10 cellular contexts compared by ENCODE assay signal in the genomic region with DNA sequence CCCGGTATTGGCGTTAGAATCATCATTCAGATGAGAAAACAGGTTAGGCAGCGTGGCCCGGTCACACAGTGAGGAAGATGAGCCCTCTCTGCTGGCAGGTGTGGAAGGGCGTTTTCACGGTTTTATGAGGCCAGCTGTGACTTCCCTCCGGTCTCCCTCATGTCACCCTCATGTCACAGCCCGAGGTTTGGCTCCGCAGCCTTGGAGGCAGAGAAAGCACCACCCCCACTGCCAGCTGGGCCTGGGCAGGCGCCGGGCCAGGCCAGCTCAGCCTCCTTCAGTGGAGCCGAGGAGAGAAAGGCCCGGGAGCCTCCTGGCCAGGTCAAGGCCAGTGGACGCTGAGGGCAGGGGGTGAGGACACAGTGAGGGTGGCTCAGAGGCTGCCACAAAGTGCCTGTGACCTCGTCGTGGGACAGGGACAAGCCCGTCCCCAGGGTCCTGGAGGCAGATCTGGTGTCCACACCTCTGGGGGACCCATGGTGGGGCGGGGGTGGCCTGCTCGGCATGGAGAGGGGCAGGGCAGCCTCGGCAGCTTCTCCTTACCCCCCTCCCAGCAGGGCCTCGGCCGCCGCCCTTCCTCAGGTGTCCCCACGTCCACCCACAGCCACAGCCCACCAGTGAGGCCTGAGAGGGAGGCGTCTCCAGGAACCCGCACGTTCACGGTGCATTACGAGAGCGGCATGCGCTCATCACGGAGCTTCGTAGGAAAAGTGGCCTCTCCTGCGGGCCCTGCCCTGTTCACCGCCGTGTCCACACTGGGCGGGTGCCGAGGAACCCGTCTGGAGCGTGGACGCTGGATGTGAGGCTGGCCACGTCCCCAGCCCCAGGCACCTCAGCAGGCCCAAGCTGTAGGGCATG. TPM values are rescaled to one million over a fixed set of nuclear protein-coding genes. Genes with fewer than 3 reads are reported as not detected.
DNase-seq lines count a peak whose midpoint lies in the region; ATAC-seq and TF ChIP-seq lines count a peak whose summit lies in the region.
"Had no signal": no experiment of that assay in that cellular context is flagged by ENCODE, and none has a peak within 500 bp of the region (broad histone marks: within the 10 kb centered on the region; RNA-seq: fewer than 3 reads in every experiment).

No MANE protein-coding gene starts in this region.

- ATAC-seq in mucosa of descending colon, result peak; percentile 83

- H3K4me3 Mint-ChIP-seq in activated naive CD4-positive, alpha-beta T cell treated with anti-CD3 and anti-CD28 coated beads, Interleukin-2, amount 50 U/mL, for 24 hours, result no peak overlapping the region
- H3K4me3 Mint-ChIP-seq in brain, result no peak overlapping the region
- no peak overlapping the region for H3K4me3 Mint-ChIP-seq in Calu3 (ENCODE audit: low read depth, unreplicated experiment)
- H3K4me3 Mint-ChIP-seq: activated T-helper 1 cell treated with anti-CD3 and anti-CD28 coated beads, Interleukin-12 subunit alpha, Interleukin-12 subunit beta, Interleukin-2, Interleukin-4 antibody, amounts not matched to agents 30 ng/mL and 10 ng/mL and 1 ng/mL, durations not matched to agents 14 hours and 24 hours and 36 hours had no signal

- H3K27me3 Mint-ChIP-seq in activated naive CD4-positive, alpha-beta T cell treated with anti-CD3 and anti-CD28 coated beads, Interleukin-2, amount 50 U/mL, for 24 hours, result no peaks in the 10 kb centered on the region
- H3K27me3 Mint-ChIP-seq in brain, result no peaks in the 10 kb centered on the region
- H3K27me3 Mint-ChIP-seq in Calu3 (ENCODE audit: unreplicated experiment), result no peaks in the 10 kb centered on the region

- TF ChIP-seq POLR2A in vagina (IDR thresholded peaks at IDR 0.05), result no peak

- H3K4me1 ChIP-seq in mucosa of descending colon (ENCODE audit: low read depth) (peaks cover 18% of the 10 kb centered on the region), vagina (no peaks in the 10 kb centered on the region)

- no peaks in the 10 kb centered on the region for H3K27me3 ChIP-seq in vagina

- H3K36me3 ChIP-seq in mucosa of descending colon (ENCODE audit: low read depth), result no peaks in the 10 kb centered on the region
- H3K36me3 ChIP-seq in vagina, result peaks cover 0 to 5% of the 10 kb centered on the region in 2 donors

- CTCF ChIA-PET in Calu3 (lab: Charles Lee), result interaction anchor here (0.7 kb wide), 1 partner anchor 70 kb away, joined by 3 read pairs; no protein-coding TSS in a partner anchor

- H3K4me3 ChIP-seq in mucosa of descending colon (no peak overlapping the region), vagina (no peak overlapping the region)

- no peaks in the 10 kb centered on the region for H3K9me3 Mint-ChIP-seq in activated naive CD4-positive, alpha-beta T cell treated with anti-CD3 and anti-CD28 coated beads, Interleukin-2, amount 50 U/mL, for 24 hours
- H3K9me3 Mint-ChIP-seq in brain (no peaks in the 10 kb centered on the region), Calu3 (ENCODE audit: low read depth, unreplicated experiment) (no peaks in the 10 kb centered on the region)
- H3K9me3 Mint-ChIP-seq: activated T-helper 1 cell treated with anti-CD3 and anti-CD28 coated beads, Interleukin-12 subunit alpha, Interleukin-12 subunit beta, Interleukin-2, Interleukin-4 antibody, amounts not matched to agents 30 ng/mL and 10 ng/mL and 1 ng/mL, durations not matched to agents 14 hours and 24 hours and 36 hours had no signal

- H3K27ac Mint-ChIP-seq in activated naive CD4-positive, alpha-beta T cell treated with anti-CD3 and anti-CD28 coated beads, Interleukin-2, amount 50 U/mL, for 24 hours, result peak overlapping the region; percentile 80
- H3K27ac Mint-ChIP-seq in brain (peak overlapping the region in 3 of 5 experiments; percentile 53 to 76 (median 74)), Calu3 (ENCODE audit: unreplicated experiment) (no peak overlapping the region)
- H3K27ac Mint-ChIP-seq: activated T-helper 1 cell treated with anti-CD3 and anti-CD28 coated beads, Interleukin-12 subunit alpha, Interleukin-12 subunit beta, Interleukin-2, Interleukin-4 antibody, amounts not matched to agents 30 ng/mL and 10 ng/mL and 1 ng/mL, durations not matched to agents 14 hours and 24 hours and 36 hours had no signal

- H3K4me1 Mint-ChIP-seq in activated naive CD4-positive, alpha-beta T cell treated with anti-CD3 and anti-CD28 coated beads, Interleukin-2, amount 50 U/mL, for 24 hours, result peaks cover 10% of the 10 kb centered on the region
- H3K4me1 Mint-ChIP-seq in brain (peaks cover 3% of the 10 kb centered on the region), Calu3 (ENCODE audit: low read depth, unreplicated experiment) (no peaks in the 10 kb centered on the region)

- intact Hi-C loops in mucosa of descending colon (cut with DNase I, micrococcal nuclease), result no loop called here
- intact Hi-C loops in vagina (cut with DNase I), result no loop called here
- intact Hi-C loops in Calu3 (cut with micrococcal nuclease; ENCODE audit: unreplicated experiment), result no loop called here

- DNase-seq in activated naive CD4-positive, alpha-beta T cell treated with anti-CD3 and anti-CD28 coated beads, Interleukin-2, amount 50 U/mL, for 16 hours, result no peak
- peak; percentile 65 to 79 (median 72) for DNase-seq in mucosa of descending colon
- no peak for DNase-seq in vagina (ENCODE audit: extremely low spot score in 2 of 2)
- no peak for DNase-seq in glomerular visceral epithelial cell (ENCODE audit: extremely low spot score)
- no peak for DNase-seq in NCI-H1436 treated with DMSO at 0.1 percent for 48 hours (lab: John Stamatoyannopoulos, UW)
- DNase-seq in Calu3, result no peak

- H3K9me3 ChIP-seq in mucosa of descending colon (no peaks in the 10 kb centered on the region), vagina (no peaks in the 10 kb centered on the region)

- TF ChIP-seq CTCF in brain (conservative IDR thresholded peaks at IDR 0.05), result no peak
- no peak for TF ChIP-seq CTCF in mucosa of descending colon (IDR thresholded peaks at IDR 0.05)
- TF ChIP-seq CTCF in vagina (IDR thresholded peaks at IDR 0.05), result no peak
- TF ChIP-seq CTCF in Calu3 (IDR thresholded peaks at IDR 0.05; ENCODE audit: unreplicated experiment), result no peak

- peak overlapping the region; percentile 62 for H3K27ac ChIP-seq in vagina

- H3K36me3 Mint-ChIP-seq in activated naive CD4-positive, alpha-beta T cell treated with anti-CD3 and anti-CD28 coated beads, Interleukin-2, amount 50 U/mL, for 24 hours, result no peaks in the 10 kb centered on the region
- H3K36me3 Mint-ChIP-seq in brain (peaks cover 7% of the 10 kb centered on the region), Calu3 (ENCODE audit: insufficient read depth, unreplicated experiment) (no peaks in the 10 kb centered on the region)

- BruUV-seq in Calu3 (replicated peaks; lab: Mats Ljungman, UMichigan), result no TSS peak

RNA-seq across cellular contexts. Expression of gene EXD3, which starts 32.2 kb away (rescaled TPM):
- 12.0 TPM for polyA plus RNA-seq in brain (ENCODE audit: insufficient read depth, low read depth, low replicate concordance)
- total RNA-seq in mucosa of descending colon, result 10 to 100 TPM; 39.4 to 56.7 (median 40.1) TPM
- total RNA-seq in vagina, result 35.6 TPM
- total RNA-seq in Calu3 (2022), result 13.2 and 15.3 TPM in 2 replicates

RNA-seq across cellular contexts. Expression of gene NOXA1, which starts 32.4 kb away (rescaled TPM):
- 7.3 TPM for polyA plus RNA-seq in brain (ENCODE audit: insufficient read depth, low read depth, low replicate concordance)
- 10 to 100 TPM; 18.0 to 41.5 (median 27.2) TPM for total RNA-seq in mucosa of descending colon
- 2.9 TPM for total RNA-seq in vagina
- 12.0 and 12.3 TPM in 2 replicates for total RNA-seq in Calu3 (2022)

RNA-seq across cellular contexts. Expression of gene ENTPD8, which starts 50.4 kb away (rescaled TPM):
- 0.15 TPM for polyA plus RNA-seq in brain (ENCODE audit: insufficient read depth, low read depth, low replicate concordance)
- total RNA-seq in mucosa of descending colon (100 to 1,000 TPM in 1 of 3 donors, 10 to 100 TPM in 2; 36.7 to 127 (median 74.8) TPM), vagina (not detected), Calu3 (2022) (0.97 and 1.6 TPM in 2 replicates)
- total RNA-seq: activated T-helper 1 cell treated with anti-CD3 and anti-CD28 coated beads, Interleukin-12 subunit alpha, Interleukin-12 subunit beta, Interleukin-2, Interleukin-4 antibody, amounts not matched to agents 30 ng/mL and 10 ng/mL and 1 ng/mL, durations not matched to agents 14 hours and 24 hours and 36 hours; T-helper 2 cell treated with Interferon-gamma antibody and Interleukin-4, amounts not matched to agents 100 ng/mL and 5 ng/mL, for 36 hours had no signal

Comparison
In these comparisons a context has a peak if more than half of its experiments do, and no peak if none do; other contexts are left out.
1. DNase-seq: peak in mucosa of descending colon (3 of 3); none in activated naive CD4-positive, alpha-beta T cell treated with anti-CD3 and anti-CD28 coated beads, Interleukin-2, amount 50 U/mL, for 16 hours (single experiment), vagina (0 of 2), glomerular visceral epithelial cell (single experiment), NCI-H1436 treated with DMSO at 0.1 percent for 48 hours (single experiment) and Calu3 (single experiment).
2. RNA of gene ENTPD8, which starts 50.4 kb away (total RNA-seq): 36.7 to 127 TPM in mucosa of descending colon; 0.97 to 1.6 TPM in Calu3 and not detected in vagina (single experiment); every median in the first group is over 10 times any median in the second.